ENCODE assay signal across 32 cellular contexts in genomic region chr13:105462098-105462497, GRCh38. TPM values are rescaled to one million over a fixed set of nuclear protein-coding genes. Genes with fewer than 3 reads are reported as not detected.
"Had no signal": no experiment of that assay in that cellular context is flagged by ENCODE, and none has a peak within 500 bp of the region (broad histone marks: within the 10 kb centered on the region; RNA-seq: fewer than 3 reads in every experiment).

No MANE protein-coding gene starts in this region.

- H3K36me3 ChIP-seq: brain microvascular endothelial cell had no signal

- H3K27me3 ChIP-seq: brain microvascular endothelial cell had no signal

- FAIRE-seq: TTC549 had no signal

- H3K27ac ChIP-seq: brain microvascular endothelial cell had no signal

- DNase-seq: activated B cell treated with CpG ODN at 0.5 μM for 24 hours; activated CD4-positive, alpha-beta memory T cell treated with anti-CD3 and anti-CD28 coated beads for 36 hours; activated CD4-positive, alpha-beta T cell treated with anti-CD3 and anti-CD28 coated beads, Interleukin-2, amount 10 ng/mL, durations not matched to agents 7 days and 5 days; activated CD8-positive, alpha-beta memory T cell treated with anti-CD3 and anti-CD28 coated beads for 24 hours; activated gamma-delta T cell; activated naive CD4-positive, alpha-beta T cell treated with anti-CD3 and anti-CD28 coated beads for 36 hours; activated naive CD8-positive, alpha-beta T cell treated with anti-CD3 and anti-CD28 coated beads for 36 hours; activated T-cell treated with anti-CD3 and anti-CD28 coated beads, Interleukin-2, amount 50 U/mL, for 48 hours; brain microvascular endothelial cell; central memory CD4-positive, alpha-beta T cell; KG1; NCI-H1048; NCI-H146; NCI-H187 treated with DMSO at 0.1 percent for 48 hours; NCI-H2171 treated with DMSO at 0.1 percent for 48 hours; NCI-H226; NCI-H526; NCI-H774; SHP77 treated with DMSO at 0.1 percent for 48 hours; T-cell; T-helper 2 cell; T1000 had no signal

- ATAC-seq: activated T-helper 17 cell treated with anti-CD3 and anti-CD28 coated beads, Interleukin-2, amount 50 U/mL, for 72 hours; Panc1; T-cell had no signal

RNA-seq across cellular contexts. Expression of gene DAOA, which starts 3.7 kb away (rescaled TPM):
- total RNA-seq: activated B cell treated with CpG ODN at 0.5 μM for 24 hours; activated CD4-positive, alpha-beta memory T cell treated with anti-CD3 and anti-CD28 coated beads for 36 hours; activated CD4-positive, alpha-beta T cell treated with anti-CD3 and anti-CD28 coated beads, Interleukin-2, amount 10 ng/mL, durations not matched to agents 7 days and 5 days; activated naive CD4-positive, alpha-beta T cell treated with anti-CD3 and anti-CD28 coated beads for 36 hours; activated naive CD8-positive, alpha-beta T cell treated with anti-CD3 and anti-CD28 coated beads for 36 hours; activated T-helper 17 cell treated with anti-CD3 and anti-CD28 coated beads, Interleukin-2, amount 50 U/mL, for 72 hours; LHCN-M2; M059J; NCI-H460; OCI-LY7; SK-MEL-5; T-cell had no signal
- polyA plus RNA-seq: adipose tissue, IgD-negative memory B cell had no signal
